ENCODE assay signal across 8 cellular contexts in the genomic region with DNA sequence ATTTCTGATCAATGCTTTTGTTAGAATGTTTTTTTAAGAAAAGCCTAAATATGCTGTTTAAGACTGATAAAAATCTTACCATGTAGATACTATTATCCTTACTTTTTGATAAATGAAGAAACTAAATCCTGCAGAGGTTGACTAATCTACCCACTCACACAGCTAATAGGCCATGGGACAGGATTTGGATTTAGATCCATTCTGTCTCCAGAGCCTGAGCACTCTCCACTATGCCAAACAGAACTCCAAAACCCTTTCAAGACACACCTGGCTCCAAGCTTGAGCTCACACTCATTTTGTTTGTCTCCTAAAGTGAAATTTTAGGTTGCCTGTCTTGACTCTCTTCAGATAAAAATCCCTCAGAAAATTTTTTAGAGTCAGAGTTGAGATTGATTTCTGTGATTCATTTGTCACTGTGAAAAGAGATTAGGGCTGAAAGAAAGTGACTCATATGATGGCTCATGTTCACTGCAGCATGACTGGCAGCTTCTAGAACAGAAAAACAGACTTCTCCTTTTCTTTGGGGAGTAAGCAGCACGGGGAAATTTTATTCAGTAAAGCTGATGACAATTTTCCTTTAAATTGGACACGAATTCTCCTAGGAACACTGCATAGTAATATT.
DNase-seq lines count a peak whose midpoint lies in the region; ATAC-seq, FAIRE-seq and TF ChIP-seq lines count a peak whose summit lies in the region.

No MANE protein-coding gene starts in this region.

- H3K27me3 ChIP-seq in MM.1S (replicated peaks; ENCODE audit: insufficient read depth, low read length), result no peaks in the 10 kb centered on the region

- no peaks in the 10 kb centered on the region for H3K4me1 ChIP-seq in MM.1S (ENCODE audit: low read length)

- H3K79me2 ChIP-seq in MM.1S (ENCODE audit: low read length), result no peaks in the 10 kb centered on the region

- ATAC-seq in GM18499 (IDR thresholded peaks at IDR 0.05; ENCODE audit: insufficient read depth, unreplicated experiment), result peak; percentile 74

- no peak overlapping the region for H3K27ac ChIP-seq in MM.1S (ENCODE audit: low read length)

- H3K4me2 ChIP-seq in MM.1S (ENCODE audit: low read depth, low read length), result no peak overlapping the region

- H3K36me3 ChIP-seq in MM.1S (replicated peaks; ENCODE audit: insufficient read depth, low read length), result no peaks in the 10 kb centered on the region

- no peak overlapping the region for H3K4me3 ChIP-seq in epithelial cell of esophagus (ENCODE audit: low read length)
- no peak overlapping the region for H3K4me3 ChIP-seq in MM.1S (ENCODE audit: low read length)

- no peaks in the 10 kb centered on the region for H3F3A ChIP-seq in MM.1S (ENCODE audit: insufficient read depth, low read length)

- H4K20me1 ChIP-seq in MM.1S (ENCODE audit: insufficient read depth, low read length), result no peaks in the 10 kb centered on the region

- TF ChIP-seq CTCF in epithelial cell of esophagus (IDR thresholded peaks at IDR 0.05; ENCODE audit: insufficient read depth, low read depth, low read length, missing control alignments) (no peak), MM.1S (IDR thresholded peaks at IDR 0.05; ENCODE audit: low read length) (no peak)

- H3K9me2 ChIP-seq in MM.1S (replicated peaks; ENCODE audit: insufficient read depth, low read length), result no peaks in the 10 kb centered on the region

- H3K9me3 ChIP-seq in MM.1S (replicated peaks; ENCODE audit: insufficient read depth, low read length), result no peaks in the 10 kb centered on the region

- DNase-seq in H4 (ENCODE audit: low spot score), result peak; percentile 68
- DNase-seq in M059J (ENCODE audit: low read depth), result peak; percentile 72
- DNase-seq in epithelial cell of esophagus (ENCODE audit: low read depth), result peak; percentile 85
- peak; percentile 6 for DNase-seq in urothelium cell line (ENCODE audit: low spot score)
- DNase-seq in NCI-H187 treated with DMSO at 0.1 percent for 48 hours (lab: John Stamatoyannopoulos, UW), result no peak
- DNase-seq in T-helper 1 cell, result no peak
- no peak for DNase-seq in MM.1S

- no peak overlapping the region for H2AFZ ChIP-seq in MM.1S (ENCODE audit: low read length)

- no peak overlapping the region for H3K9ac ChIP-seq in MM.1S (ENCODE audit: low read length)

- FAIRE-seq in urothelium cell line (lab: Jason Lieb, UNC), result no peak

Comparison
In these comparisons a context has a peak if more than half of its experiments do, and no peak if none do; other contexts are left out.
1. DNase-seq: peak in H4 (single experiment), M059J (single experiment), epithelial cell of esophagus (single experiment) and urothelium cell line (single experiment); none in NCI-H187 treated with DMSO at 0.1 percent for 48 hours (single experiment), T-helper 1 cell (0 of 5) and MM.1S (single experiment).